ENCODE assay signal across 18 cellular contexts in the genomic region with DNA sequence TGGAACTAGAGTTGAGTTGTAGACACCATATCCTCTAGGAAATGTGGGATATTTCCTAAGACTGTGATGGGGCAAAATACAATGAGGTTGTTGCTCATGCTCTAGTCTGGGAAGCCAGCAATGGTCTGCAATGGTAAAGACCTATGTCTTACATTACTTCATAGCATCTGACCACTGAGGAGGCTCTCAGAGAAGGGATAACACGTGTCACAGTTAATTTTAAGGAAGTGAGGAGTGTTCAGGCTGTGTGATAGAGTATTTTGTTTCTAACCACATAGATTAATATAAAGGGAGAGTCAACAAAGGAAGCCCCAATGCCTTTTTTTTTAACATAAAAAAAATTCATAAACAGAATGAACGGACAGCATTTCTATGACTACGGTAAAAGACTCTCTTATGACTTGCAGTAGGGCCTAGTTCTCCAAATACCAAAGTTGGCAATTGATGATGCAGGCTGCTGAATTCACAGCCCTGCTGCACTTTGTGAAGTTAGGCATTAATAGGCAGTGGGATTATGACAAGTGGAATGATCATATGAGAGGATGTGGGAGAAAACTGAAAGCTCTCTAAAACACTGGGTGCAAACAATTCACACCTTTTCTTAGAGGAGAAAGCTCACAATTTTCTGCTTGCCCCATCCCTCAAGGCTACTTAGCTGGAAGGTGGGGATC. TPM values are rescaled to one million over a fixed set of nuclear protein-coding genes. Genes with fewer than 3 reads are reported as not detected.
DNase-seq lines count a peak whose midpoint lies in the region; ATAC-seq and TF ChIP-seq lines count a peak whose summit lies in the region.
"Had no signal": no experiment of that assay in that cellular context is flagged by ENCODE, and none has a peak within 500 bp of the region (broad histone marks: within the 10 kb centered on the region; RNA-seq: fewer than 3 reads in every experiment).

No MANE protein-coding gene starts in this region.

- H2AFZ ChIP-seq in mammary epithelial cell (ENCODE audit: low read depth, low read length) (no peak overlapping the region), PC-9 (no peak overlapping the region)

- no peak overlapping the region for H3K9ac ChIP-seq in mammary epithelial cell (ENCODE audit: insufficient read depth, low read length)

- no peaks in the 10 kb centered on the region for H4K20me1 ChIP-seq in mammary epithelial cell (ENCODE audit: insufficient read depth, low read length)
- H4K20me1 ChIP-seq in PC-9 (ENCODE audit: insufficient read depth) = no peaks in the 10 kb centered on the region

- ATAC-seq in WTC11 = no peak
- ATAC-seq: right lobe of liver, T-cell had no signal

- DNase-seq in mammary epithelial cell = no peak
- no peak for DNase-seq in breast epithelium (ENCODE audit: low spot score in 2 of 2)
- peak in 1 of 2 experiments; percentile 10 for DNase-seq in PC-9
- DNase-seq in fibroblast of peridontal ligament (ENCODE audit: extremely low read depth) = peak; percentile 52
- DNase-seq in NCI-H146 treated with DMSO at 0.1 percent for 48 hours (lab: John Stamatoyannopoulos, UW; ENCODE audit: unreplicated experiment) = no peak
- no peak for DNase-seq in progenitor cell of endocrine pancreas (ENCODE audit: low spot score, unreplicated experiment)
- no peak for DNase-seq in WTC11 (ENCODE audit: low spot score)
- DNase-seq: activated CD4-positive, alpha-beta T cell treated with anti-CD3 and anti-CD28 coated beads for 4 hours; DMS 273 treated with DMSO at 0.1 percent for 48 hours; NCI-H1092; NCI-H2227 treated with DMSO at 0.1 percent for 48 hours; right lobe of liver; T-cell had no signal

- H3K4me3 Mint-ChIP-seq in progenitor cell of endocrine pancreas (ENCODE audit: low read depth) (no peak overlapping the region), WTC11 (no peak overlapping the region)
- H3K4me3 Mint-ChIP-seq: T-cell had no signal

- POLR2A ChIA-PET in PC-9 (lab: Charles Lee; ENCODE audit: unreplicated experiment) = no interaction called here
- POLR2A ChIA-PET in WTC11 (lab: Charles Lee) = no interaction called here

- H3K27me3 ChIP-seq in mammary epithelial cell (ENCODE audit: insufficient read depth, low read length) (no peaks in the 10 kb centered on the region), breast epithelium (no peaks in the 10 kb centered on the region), PC-9 (ENCODE audit: insufficient read depth, low read depth) (no peaks in the 10 kb centered on the region)
- H3K27me3 ChIP-seq: right lobe of liver had no signal

- 86% methylated on average over 3 of the region's 3 CpGs for WGBS in mammary epithelial cell (ENCODE audit: low coverage, missing lambda C conversion rate)

- no peaks in the 10 kb centered on the region for H3K79me2 ChIP-seq in mammary epithelial cell (ENCODE audit: insufficient read depth, low read length)
- no peaks in the 10 kb centered on the region for H3K79me2 ChIP-seq in PC-9 (ENCODE audit: low read depth)

- CTCF ChIA-PET in mammary epithelial cell (lab: Charles Lee; ENCODE audit: low non-redundant PET) = no interaction called here
- CTCF ChIA-PET in PC-9 (lab: Charles Lee) = no interaction called here
- CTCF ChIA-PET in WTC11 (lab: Charles Lee) = interaction anchor here (0.9 to 2.0 kb wide), 4 partner anchors 8 to 206 kb away, joined by 4 to 10 read pairs (median 7); no protein-coding TSS in a partner anchor

- no peak for TF ChIP-seq CTCF in mammary epithelial cell (conservative IDR thresholded peaks at IDR 0.05 in 1 of 2, IDR thresholded peaks at IDR 0.05 in 1 of 2; ENCODE audit: extremely low read depth in 1 of 2, insufficient read depth in 1 of 2, low read depth in 1 of 2, low read length in 2 of 2)
- TF ChIP-seq CTCF in breast epithelium (IDR thresholded peaks at IDR 0.05) = no peak
- no peak for TF ChIP-seq CTCF in PC-9 (conservative IDR thresholded peaks at IDR 0.05)
- no peak for TF ChIP-seq CTCF in progenitor cell of endocrine pancreas (IDR thresholded peaks at IDR 0.05; ENCODE audit: unreplicated experiment)
- TF ChIP-seq CTCF in WTC11 (IDR thresholded peaks at IDR 0.05) = no peak

- dilution Hi-C loops in mammary epithelial cell (cut with HindIII; ENCODE audit: low sequenced_read_pairs) = no loop called here

- TF ChIP-seq POLR2A in breast epithelium (IDR thresholded peaks at IDR 0.05) = no peak

- H3K4me3 ChIP-seq in mammary epithelial cell (replicated peaks in 1 of 3; ENCODE audit: insufficient read depth in 1 of 3, low read depth in 2 of 3, low read length in 3 of 3) (no peak overlapping the region), breast epithelium (no peak overlapping the region), PC-9 (no peak overlapping the region)
- H3K4me3 ChIP-seq: right lobe of liver had no signal

- H3K9me3 ChIP-seq in mammary epithelial cell (replicated peaks; ENCODE audit: insufficient read depth, low read length) (no peaks in the 10 kb centered on the region), breast epithelium (peaks cover 1 to 7% of the 10 kb centered on the region in 2 donors), PC-9 (ENCODE audit: insufficient read depth, low read depth) (no peaks in the 10 kb centered on the region)
- H3K9me3 ChIP-seq: right lobe of liver had no signal

- H3K36me3 ChIP-seq in mammary epithelial cell (ENCODE audit: insufficient read depth, low read length) (no peaks in the 10 kb centered on the region), breast epithelium (no peaks in the 10 kb centered on the region), PC-9 (ENCODE audit: low read depth) (no peaks in the 10 kb centered on the region)
- H3K36me3 ChIP-seq: right lobe of liver had no signal

- H3K27ac Mint-ChIP-seq in progenitor cell of endocrine pancreas (no peak overlapping the region), WTC11 (no peak overlapping the region)

- H3K27ac ChIP-seq in mammary epithelial cell (ENCODE audit: insufficient read depth, low read depth, low read length) (peak overlapping the region; percentile 63), breast epithelium (no peak overlapping the region), PC-9 (peak overlapping the region; percentile 35), temporal lobe (ENCODE audit: low read depth, low read length) (peak overlapping the region; percentile 19)
- H3K27ac ChIP-seq: right lobe of liver had no signal

- H3K4me2 ChIP-seq in mammary epithelial cell (ENCODE audit: insufficient read depth, low read depth, low read length) (no peak overlapping the region), PC-9 (peak overlapping the region; percentile 23; the same call in 1 of the 2 replicates)

- H3K4me1 Mint-ChIP-seq in progenitor cell of endocrine pancreas (ENCODE audit: low read depth) = no peaks in the 10 kb centered on the region
- peaks cover 12% of the 10 kb centered on the region for H3K4me1 Mint-ChIP-seq in WTC11

- peaks cover 14% of the 10 kb centered on the region for H3K36me3 Mint-ChIP-seq in progenitor cell of endocrine pancreas (ENCODE audit: insufficient read depth)
- peaks cover 13% of the 10 kb centered on the region for H3K36me3 Mint-ChIP-seq in WTC11

- H3F3A ChIP-seq in PC-9 (ENCODE audit: insufficient read depth, low read depth) = no peaks in the 10 kb centered on the region; the same call in none of the 2 replicates

- BruUV-seq in mammary epithelial cell (replicated peaks; lab: Mats Ljungman, UMichigan) (no TSS peak), PC-9 (replicated peaks; lab: Mats Ljungman, UMichigan) (no TSS peak)

- H3K27me3 Mint-ChIP-seq in progenitor cell of endocrine pancreas (no peaks in the 10 kb centered on the region), WTC11 (ENCODE audit: low read depth) (no peaks in the 10 kb centered on the region)
- H3K27me3 Mint-ChIP-seq: T-cell had no signal

- H3K9me3 Mint-ChIP-seq in progenitor cell of endocrine pancreas (ENCODE audit: low read depth) (peaks cover 7% of the 10 kb centered on the region), WTC11 (peaks cover 9% of the 10 kb centered on the region)

- H3K4me1 ChIP-seq in mammary epithelial cell (ENCODE audit: insufficient read depth, low read length) (peaks cover 22% of the 10 kb centered on the region), breast epithelium (no peaks in the 10 kb centered on the region), PC-9 (replicated peaks; ENCODE audit: insufficient read depth) (peaks cover 14% of the 10 kb centered on the region)
- H3K4me1 ChIP-seq: right lobe of liver had no signal

- in situ Hi-C loops in mammary epithelial cell (cut with MboI; ENCODE audit: low sequenced_read_pairs in 2 of 2) = loop anchor here in 1 of 2 donors (5.0 kb wide), 1 partner anchor 40 kb away; no protein-coding TSS in a partner anchor

- intact Hi-C loops in mammary epithelial cell (cut with micrococcal nuclease) = no loop called here
- intact Hi-C loops in breast epithelium (cut with DNase I; ENCODE audit: low total_unique reads) = no loop called here
- intact Hi-C loops in PC-9 (cut with micrococcal nuclease; ENCODE audit: unreplicated experiment) = no loop called here

- H3K9me2 ChIP-seq in PC-9 (ENCODE audit: insufficient read depth) = no peaks in the 10 kb centered on the region

TF ChIP-seq in WTC11, 78 proteins besides CTCF, POLR2A, EP300 and RAD21 (continues in another document):
- TF ChIP-seq, protein P1, sequence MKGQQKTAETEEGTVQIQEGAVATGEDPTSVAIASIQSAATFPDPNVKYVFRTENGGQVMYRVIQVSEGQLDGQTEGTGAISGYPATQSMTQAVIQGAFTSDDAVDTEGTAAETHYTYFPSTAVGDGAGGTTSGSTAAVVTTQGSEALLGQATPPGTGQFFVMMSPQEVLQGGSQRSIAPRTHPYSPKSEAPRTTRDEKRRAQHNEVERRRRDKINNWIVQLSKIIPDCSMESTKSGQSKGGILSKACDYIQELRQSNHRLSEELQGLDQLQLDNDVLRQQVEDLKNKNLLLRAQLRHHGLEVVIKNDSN (CRISPR knock-in tag; IDR thresholded peaks at IDR 0.05) = no peak

RNA-seq across cellular contexts. Expression of a gene that starts 13.7 kb away (rescaled TPM):
- under 1 TPM; 0.26 to 0.33 TPM for total RNA-seq in mammary epithelial cell
- polyA plus RNA-seq in mammary epithelial cell = 0.32 TPM
- 0.62 TPM for polyA minus RNA-seq in mammary epithelial cell
- total RNA-seq in breast epithelium = under 1 TPM in 1 of 3 donors, not detected in 2; 0.44 TPM
- 0.15 TPM in 1 of 2 replicates, not detected in the other for total RNA-seq in PC-9 (2021)
- 1.7 TPM for total RNA-seq in temporal lobe
- 0.07 and 0.12 TPM in 2 replicates for total RNA-seq in progenitor cell of endocrine pancreas
- 1.2 to 2.1 TPM (median 2.1 TPM) in 3 replicates for total RNA-seq in WTC11 (2021)
- polyA plus RNA-seq: neural cell had no signal

RNA-seq across cellular contexts. Expression of a gene that starts 27.7 kb away (rescaled TPM):
- under 1 TPM; 0.33 to 0.49 TPM for total RNA-seq in mammary epithelial cell
- 0.41 TPM for polyA plus RNA-seq in mammary epithelial cell
- polyA minus RNA-seq in mammary epithelial cell = not detected
- not detected for total RNA-seq in breast epithelium
- not detected in 2 replicates for total RNA-seq in PC-9 (2021)
- total RNA-seq in temporal lobe = not detected
- total RNA-seq in progenitor cell of endocrine pancreas = not detected in 2 replicates
- total RNA-seq in WTC11 (2021) = not detected in 3 replicates
- total RNA-seq: astrocyte, dermis microvascular lymphatic vessel endothelial cell, liver, right lobe of liver, T-cell had no signal
- polyA plus RNA-seq: liver, neural cell had no signal

RNA-seq across cellular contexts. Expression of a gene that starts 37.0 kb away (rescaled TPM):
- not detected for total RNA-seq in mammary epithelial cell
- polyA plus RNA-seq in mammary epithelial cell = 0.10 TPM
- polyA minus RNA-seq in mammary epithelial cell = not detected
- total RNA-seq in breast epithelium = not detected
- total RNA-seq in PC-9 (2021) = not detected in 2 replicates
- not detected for total RNA-seq in temporal lobe
- not detected in 2 replicates for total RNA-seq in progenitor cell of endocrine pancreas
- not detected in 3 replicates for total RNA-seq in WTC11 (2021)
- total RNA-seq: astrocyte, dermis microvascular lymphatic vessel endothelial cell, liver, right lobe of liver, T-cell had no signal
- polyA plus RNA-seq: liver, neural cell had no signal

Comparison
In these comparisons a context has a peak if more than half of its experiments do, and no peak if none do; other contexts are left out.
1. H3K27ac ChIP-seq: peak in mammary epithelial cell (single experiment), PC-9 (single experiment) and temporal lobe (single experiment); none in breast epithelium (0 of 2).